Comparison of ENCODE assay signal across 1 cellular context in the genomic region with DNA sequence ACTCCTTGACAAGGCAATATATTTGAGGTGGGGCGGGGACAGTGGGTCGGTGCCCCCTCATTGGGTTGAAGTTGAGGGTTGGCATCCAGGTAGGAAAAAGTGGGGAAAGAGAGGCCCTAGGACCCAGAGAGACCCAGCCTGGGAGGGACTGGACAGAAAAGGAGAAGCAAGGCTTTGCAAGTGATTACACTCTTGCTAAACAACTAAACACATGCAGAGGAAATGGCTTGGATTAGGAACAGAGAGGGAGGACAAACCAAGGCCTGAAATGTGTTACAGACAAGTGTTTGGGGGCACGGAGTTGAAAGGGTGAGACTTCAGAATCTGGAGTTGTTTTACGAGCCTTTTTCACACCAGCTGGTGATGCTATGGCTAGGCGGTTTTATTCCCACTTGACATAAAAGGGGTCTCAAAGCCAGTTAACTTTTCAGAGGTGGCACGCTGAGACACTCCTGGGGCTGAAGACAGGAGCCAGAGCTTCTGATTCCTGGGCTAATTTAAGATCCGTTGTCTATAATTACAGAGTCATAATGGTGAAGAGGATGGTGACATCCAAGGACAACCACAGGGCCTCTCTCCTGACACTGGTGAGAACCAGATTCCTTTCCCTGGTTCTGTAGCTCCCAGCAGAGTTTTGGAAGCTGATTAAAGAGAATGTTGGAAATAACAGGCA.
TF ChIP-seq lines count a peak whose summit lies in the region.

No MANE protein-coding gene starts in this region.

TF ChIP-seq in H1, 55 proteins besides CTCF, POLR2A, EP300 and RAD21:
- TF ChIP-seq CEBPB (IDR thresholded peaks at IDR 0.05; ENCODE audit: low read depth, low read length) = no peak
- no peak for TF ChIP-seq KDM4A (IDR thresholded peaks at IDR 0.05; ENCODE audit: low read depth, low read length, severe bottlenecking)
- no peak for TF ChIP-seq USF2 (IDR thresholded peaks at IDR 0.05; ENCODE audit: low read length)
- no peak for TF ChIP-seq CTBP2 (IDR thresholded peaks at IDR 0.05; ENCODE audit: borderline replicate concordance, insufficient read depth, insufficient read length, low read length)
- no peak for TF ChIP-seq TCF12 (IDR thresholded peaks at IDR 0.05; ENCODE audit: low read depth, low read length)
- no peak for TF ChIP-seq TBP (IDR thresholded peaks at IDR 0.05; ENCODE audit: low read depth, low read length)
- TF ChIP-seq POU5F1 (IDR thresholded peaks at IDR 0.05; ENCODE audit: low read depth, low read length) = no peak
